Comparison of ENCODE assay signal across 1 cellular context in the genomic region with DNA sequence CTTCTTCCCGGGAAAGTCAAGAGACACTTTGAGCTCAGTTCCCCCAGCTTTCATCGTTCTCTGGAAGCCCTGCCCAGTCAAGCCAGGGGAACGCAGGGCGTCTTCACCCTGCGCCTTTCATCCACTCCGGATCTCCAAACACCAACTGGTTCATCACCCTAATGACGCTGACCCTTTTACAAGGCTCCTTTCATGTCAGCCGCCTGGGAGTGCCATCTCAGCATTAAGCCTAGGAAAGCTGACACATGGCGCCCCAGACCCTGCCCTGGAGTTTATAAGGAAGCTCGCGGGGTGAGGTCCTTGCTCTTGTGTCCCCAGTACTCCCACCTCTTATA.
TF ChIP-seq lines count a peak whose summit lies in the region.

No MANE protein-coding gene starts in this region.

TF ChIP-seq in HepG2, 621 proteins besides CTCF, POLR2A, EP300 and RAD21 (continued from another document):
- TF ChIP-seq, protein P1, sequence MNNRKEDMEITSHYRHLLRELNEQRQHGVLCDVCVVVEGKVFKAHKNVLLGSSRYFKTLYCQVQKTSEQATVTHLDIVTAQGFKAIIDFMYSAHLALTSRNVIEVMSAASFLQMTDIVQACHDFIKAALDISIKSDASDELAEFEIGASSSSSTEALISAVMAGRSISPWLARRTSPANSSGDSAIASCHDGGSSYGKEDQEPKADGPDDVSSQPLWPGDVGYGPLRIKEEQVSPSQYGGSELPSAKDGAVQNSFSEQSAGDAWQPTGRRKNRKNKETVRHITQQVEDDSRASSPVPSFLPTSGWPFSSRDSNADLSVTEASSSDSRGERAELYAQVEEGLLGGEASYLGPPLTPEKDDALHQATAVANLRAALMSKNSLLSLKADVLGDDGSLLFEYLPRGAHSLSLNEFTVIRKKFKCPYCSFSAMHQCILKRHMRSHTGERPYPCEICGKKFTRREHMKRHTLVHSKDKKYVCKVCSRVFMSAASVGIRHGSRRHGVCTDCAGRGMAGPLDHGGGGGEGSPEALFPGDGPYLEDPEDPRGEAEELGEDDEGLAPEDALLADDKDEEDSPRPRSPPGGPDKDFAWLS (CRISPR knock-in tag; IDR thresholded peaks at IDR 0.05; ENCODE audit: borderline replicate concordance), result no peak
- TF ChIP-seq RARA (CRISPR knock-in tag; IDR thresholded peaks at IDR 0.05) (no peak), NFYC (CRISPR knock-in tag; IDR thresholded peaks at IDR 0.05) (no peak; the same call in 1 of the 2 replicates), ZMYM3 (CRISPR knock-in tag; IDR thresholded peaks at IDR 0.05) (no peak), ZNF780A (CRISPR knock-in tag; IDR thresholded peaks at IDR 0.05) (no peak), KLF15 (CRISPR knock-in tag; IDR thresholded peaks at IDR 0.05; ENCODE audit: borderline replicate concordance) (no peak), HMG20B (CRISPR knock-in tag; conservative IDR thresholded peaks at IDR 0.05) (no peak)
- TF ChIP-seq, protein P2, sequence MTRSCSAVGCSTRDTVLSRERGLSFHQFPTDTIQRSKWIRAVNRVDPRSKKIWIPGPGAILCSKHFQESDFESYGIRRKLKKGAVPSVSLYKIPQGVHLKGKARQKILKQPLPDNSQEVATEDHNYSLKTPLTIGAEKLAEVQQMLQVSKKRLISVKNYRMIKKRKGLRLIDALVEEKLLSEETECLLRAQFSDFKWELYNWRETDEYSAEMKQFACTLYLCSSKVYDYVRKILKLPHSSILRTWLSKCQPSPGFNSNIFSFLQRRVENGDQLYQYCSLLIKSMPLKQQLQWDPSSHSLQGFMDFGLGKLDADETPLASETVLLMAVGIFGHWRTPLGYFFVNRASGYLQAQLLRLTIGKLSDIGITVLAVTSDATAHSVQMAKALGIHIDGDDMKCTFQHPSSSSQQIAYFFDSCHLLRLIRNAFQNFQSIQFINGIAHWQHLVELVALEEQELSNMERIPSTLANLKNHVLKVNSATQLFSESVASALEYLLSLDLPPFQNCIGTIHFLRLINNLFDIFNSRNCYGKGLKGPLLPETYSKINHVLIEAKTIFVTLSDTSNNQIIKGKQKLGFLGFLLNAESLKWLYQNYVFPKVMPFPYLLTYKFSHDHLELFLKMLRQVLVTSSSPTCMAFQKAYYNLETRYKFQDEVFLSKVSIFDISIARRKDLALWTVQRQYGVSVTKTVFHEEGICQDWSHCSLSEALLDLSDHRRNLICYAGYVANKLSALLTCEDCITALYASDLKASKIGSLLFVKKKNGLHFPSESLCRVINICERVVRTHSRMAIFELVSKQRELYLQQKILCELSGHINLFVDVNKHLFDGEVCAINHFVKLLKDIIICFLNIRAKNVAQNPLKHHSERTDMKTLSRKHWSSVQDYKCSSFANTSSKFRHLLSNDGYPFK (CRISPR knock-in tag; IDR thresholded peaks at IDR 0.05; ENCODE audit: borderline replicate concordance), result no peak
